10 cellular contexts compared by ENCODE assay signal in genomic region chr22:19767427-19768380, GRCh38. TPM values are rescaled to one million over a fixed set of nuclear protein-coding genes. Genes with fewer than 3 reads are reported as not detected.
DNase-seq lines count a peak whose midpoint lies in the region; ATAC-seq, FAIRE-seq and TF ChIP-seq lines count a peak whose summit lies in the region.
"Had no signal": no experiment of that assay in that cellular context is flagged by ENCODE, and none has a peak within 500 bp of the region (broad histone marks: within the 10 kb centered on the region; RNA-seq: fewer than 3 reads in every experiment).

No MANE protein-coding gene starts in this region.

- peak; percentile 37 for FAIRE-seq in endothelial cell of umbilical vein (lab: Jason Lieb, UNC)

- H3K27me3 ChIP-seq in ACC112 (ENCODE audit: insufficient read depth, low read length) (peaks cover 26% of the 10 kb centered on the region; the same call in 1 of the 2 replicates), endothelial cell of umbilical vein (ENCODE audit: control insufficient read depth in 2 of 2, insufficient read depth in 2 of 2, low read length in 2 of 2) (peaks cover 10 to 16% of the 10 kb centered on the region in 2 experiments), ascending aorta (no peaks in the 10 kb centered on the region)

- DNase-seq in HFFc6 (no peak), endothelial cell of umbilical vein (ENCODE audit: low read depth, low spot score) (no peak), mucosa of descending colon (peak in 1 of 3 donors; percentile 12), NCI-H2196 treated with DMSO at 0.1 percent for 48 hours (lab: John Stamatoyannopoulos, UW; ENCODE audit: unreplicated experiment) (no peak), ascending aorta (ENCODE audit: low spot score in 2 of 2) (no peak)
- no peak for DNase-seq in activated T-helper 1 cell treated with anti-CD3 and anti-CD28 coated beads, Interleukin-12 subunit alpha, Interleukin-12 subunit beta, Interleukin-2, Interleukin-4 antibody, amounts not matched to agents 30 ng/mL and 10 ng/mL and 1 ng/mL, durations not matched to agents 14 hours and 24 hours and 36 hours (ENCODE audit: low spot score)
- DNase-seq: HCEC 1CT, NCI-H2029 had no signal

- H3K4me3 ChIP-seq in ACC112 (ENCODE audit: low read depth, low read length) = peak overlapping the region; percentile 50; the same call in 1 of the 2 replicates
- H3K4me3 ChIP-seq in endothelial cell of umbilical vein (replicated peaks in 1 of 3; ENCODE audit: insufficient read depth in 1 of 3, low read depth in 1 of 3, low read length in 3 of 3) = no peak overlapping the region
- no peak overlapping the region for H3K4me3 ChIP-seq in mucosa of descending colon
- peak overlapping the region in 1 of 2 donors; percentile 30 for H3K4me3 ChIP-seq in ascending aorta

- H4K20me1 ChIP-seq in endothelial cell of umbilical vein (replicated peaks; ENCODE audit: control insufficient read depth, extremely low read depth, insufficient read depth, low read length) = no peaks in the 10 kb centered on the region

- no peaks in the 10 kb centered on the region for H3K4me1 ChIP-seq in ACC112 (ENCODE audit: control insufficient read depth, insufficient read depth, low read length, unreplicated experiment)
- H3K4me1 ChIP-seq in endothelial cell of umbilical vein (ENCODE audit: control insufficient read depth, extremely low read depth, insufficient read depth, low read length) = peaks cover 9% of the 10 kb centered on the region
- peaks cover 15% of the 10 kb centered on the region for H3K4me1 ChIP-seq in mucosa of descending colon (ENCODE audit: low read depth)
- no peaks in the 10 kb centered on the region for H3K4me1 ChIP-seq in ascending aorta

- dilution Hi-C loops in endothelial cell of umbilical vein (cut with MboI; ENCODE audit: extremely low pct_ligation_motif_present, low sequenced_read_pairs) = no loop called here

- no peaks in the 10 kb centered on the region for H3K9me3 Mint-ChIP-seq in HFFc6
- H3K9me3 Mint-ChIP-seq in activated T-helper 1 cell treated with anti-CD3 and anti-CD28 coated beads, Interleukin-12 subunit alpha, Interleukin-12 subunit beta, Interleukin-2, Interleukin-4 antibody, amounts not matched to agents 30 ng/mL and 10 ng/mL and 1 ng/mL, durations not matched to agents 14 hours and 24 hours and 36 hours = no peaks in the 10 kb centered on the region

- H2AFZ ChIP-seq in ACC112 (ENCODE audit: low read length, unreplicated experiment) = no peak overlapping the region
- H2AFZ ChIP-seq in endothelial cell of umbilical vein (ENCODE audit: low read depth, low read length) = no peak overlapping the region

- POLR2A ChIA-PET in endothelial cell of umbilical vein (lab: Charles Lee) = no interaction called here

- CTCF ChIA-PET in endothelial cell of umbilical vein (lab: Charles Lee) = interaction anchor here (1.2 kb wide), 1 partner anchor 142 kb away, joined by 3 read pairs; no protein-coding TSS in a partner anchor

- H3K36me3 ChIP-seq in ACC112 (ENCODE audit: insufficient read depth, low read length) (no peaks in the 10 kb centered on the region), endothelial cell of umbilical vein (ENCODE audit: control insufficient read depth in 2 of 2, extremely low read depth in 1 of 2, insufficient read depth in 2 of 2, low read length in 2 of 2) (peaks cover 0 to 3% of the 10 kb centered on the region in 2 experiments), mucosa of descending colon (ENCODE audit: low read depth) (no peaks in the 10 kb centered on the region), ascending aorta (no peaks in the 10 kb centered on the region)

- H3K9ac ChIP-seq in endothelial cell of umbilical vein (replicated peaks; ENCODE audit: extremely low read depth, insufficient read depth, low read length) = no peak overlapping the region

- no peaks in the 10 kb centered on the region for H3K36me3 Mint-ChIP-seq in HFFc6 (ENCODE audit: low read depth)
- H3K36me3 Mint-ChIP-seq in activated T-helper 1 cell treated with anti-CD3 and anti-CD28 coated beads, Interleukin-12 subunit alpha, Interleukin-12 subunit beta, Interleukin-2, Interleukin-4 antibody, amounts not matched to agents 30 ng/mL and 10 ng/mL and 1 ng/mL, durations not matched to agents 14 hours and 24 hours and 36 hours (ENCODE audit: low read depth) = no peaks in the 10 kb centered on the region

- H3K4me1 Mint-ChIP-seq in HFFc6 (ENCODE audit: low read depth) = no peaks in the 10 kb centered on the region
- no peaks in the 10 kb centered on the region for H3K4me1 Mint-ChIP-seq in activated T-helper 1 cell treated with anti-CD3 and anti-CD28 coated beads, Interleukin-12 subunit alpha, Interleukin-12 subunit beta, Interleukin-2, Interleukin-4 antibody, amounts not matched to agents 30 ng/mL and 10 ng/mL and 1 ng/mL, durations not matched to agents 14 hours and 24 hours and 36 hours (ENCODE audit: low read depth)

- H3K9me1 ChIP-seq in endothelial cell of umbilical vein (replicated peaks; ENCODE audit: control insufficient read depth, extremely low read depth, insufficient read depth, low read length) = no peaks in the 10 kb centered on the region

- H3K79me2 ChIP-seq in ACC112 (ENCODE audit: control insufficient read depth, insufficient read depth, low read length, unreplicated experiment) (no peaks in the 10 kb centered on the region), endothelial cell of umbilical vein (ENCODE audit: control insufficient read depth, insufficient read depth, low read length) (peaks cover 17% of the 10 kb centered on the region)

- H3K4me2 ChIP-seq in endothelial cell of umbilical vein (ENCODE audit: insufficient read depth, low read length) = no peak overlapping the region

- TF ChIP-seq POLR2A in endothelial cell of umbilical vein (IDR thresholded peaks at IDR 0.05; ENCODE audit: low read depth, low read length) = no peak

- peaks cover 17% of the 10 kb centered on the region for H3K27me3 Mint-ChIP-seq in HFFc6 (ENCODE audit: insufficient read depth)
- peaks cover 53% of the 10 kb centered on the region for H3K27me3 Mint-ChIP-seq in activated T-helper 1 cell treated with anti-CD3 and anti-CD28 coated beads, Interleukin-12 subunit alpha, Interleukin-12 subunit beta, Interleukin-2, Interleukin-4 antibody, amounts not matched to agents 30 ng/mL and 10 ng/mL and 1 ng/mL, durations not matched to agents 14 hours and 24 hours and 36 hours (ENCODE audit: insufficient read depth)

- no TSS peak for BruUV-seq in endothelial cell of umbilical vein (replicated peaks; lab: Mats Ljungman, UMichigan)

- intact Hi-C loops in endothelial cell of umbilical vein (cut with micrococcal nuclease) = loop anchor here (1.0 kb wide), 1 partner anchor 37 kb away; no protein-coding TSS in a partner anchor
- intact Hi-C loops in mucosa of descending colon (cut with DNase I, micrococcal nuclease) = no loop called here
- intact Hi-C loops in activated T-helper 1 cell treated with anti-CD3 and anti-CD28 coated beads, Interleukin-12 subunit alpha, Interleukin-12 subunit beta, Interleukin-2, Interleukin-4 antibody, amounts not matched to agents 30 ng/mL and 10 ng/mL and 1 ng/mL, durations not matched to agents 14 hours and 24 hours and 36 hours (cut with micrococcal nuclease) = no loop called here
- intact Hi-C loops in ascending aorta (cut with DNase I) = no loop called here

- TF ChIP-seq CTCF in HFFc6 (IDR thresholded peaks at IDR 0.05) = no peak
- TF ChIP-seq CTCF in endothelial cell of umbilical vein (IDR thresholded peaks at IDR 0.05; ENCODE audit: extremely low read depth in 1 of 2, insufficient read depth in 1 of 2, low read depth in 1 of 2, low read length in 2 of 2) = no peak
- TF ChIP-seq CTCF in mucosa of descending colon (IDR thresholded peaks at IDR 0.05) = no peak
- no peak for TF ChIP-seq CTCF in ascending aorta (IDR thresholded peaks at IDR 0.05)

- peak overlapping the region; percentile 34; the same call in 1 of the 2 replicates for H3K4me3 Mint-ChIP-seq in HFFc6
- H3K4me3 Mint-ChIP-seq in activated T-helper 1 cell treated with anti-CD3 and anti-CD28 coated beads, Interleukin-12 subunit alpha, Interleukin-12 subunit beta, Interleukin-2, Interleukin-4 antibody, amounts not matched to agents 30 ng/mL and 10 ng/mL and 1 ng/mL, durations not matched to agents 14 hours and 24 hours and 36 hours = no peak overlapping the region

- H3K27ac Mint-ChIP-seq in HFFc6 = no peak overlapping the region
- H3K27ac Mint-ChIP-seq in activated T-helper 1 cell treated with anti-CD3 and anti-CD28 coated beads, Interleukin-12 subunit alpha, Interleukin-12 subunit beta, Interleukin-2, Interleukin-4 antibody, amounts not matched to agents 30 ng/mL and 10 ng/mL and 1 ng/mL, durations not matched to agents 14 hours and 24 hours and 36 hours = no peak overlapping the region

- peak; percentile 5 for ATAC-seq in mucosa of descending colon
- no peak for ATAC-seq in HG03135 (IDR thresholded peaks at IDR 0.05; ENCODE audit: unreplicated experiment)

- H3K27ac ChIP-seq in ACC112 (ENCODE audit: low read depth, low read length) (no peak overlapping the region), endothelial cell of umbilical vein (ENCODE audit: insufficient read depth, low read depth, low read length) (no peak overlapping the region), ascending aorta (no peak overlapping the region)

- no peaks in the 10 kb centered on the region for H3K9me3 ChIP-seq in endothelial cell of umbilical vein (replicated peaks; ENCODE audit: control insufficient read depth, insufficient read depth, low read length)
- no peaks in the 10 kb centered on the region for H3K9me3 ChIP-seq in mucosa of descending colon
- H3K9me3 ChIP-seq in ascending aorta = no peaks in the 10 kb centered on the region

RNA-seq across cellular contexts. Expression of gene TBX1, which starts 7.1 kb away (rescaled TPM):
- total RNA-seq in HFFc6 (2021; fragmentation: NEBNext Ultra II Directional; extraction: Animal tissue kit (Norgen Biotek cat#: 25700)) = 1 to 10 TPM in 1 of 6 experiments, under 1 TPM in 4, not detected in 1; 0.14 to 1.1 (median 0.73) TPM
- 30.2 and 38.2 TPM in 2 replicates for total RNA-seq in endothelial cell of umbilical vein
- polyA plus RNA-seq in endothelial cell of umbilical vein = 8.9 and 11.0 TPM in 2 replicates
- polyA plus RNA-seq in endothelial cell of umbilical vein (2011; cell fraction: cytosol; rRNA removed) = 6.3 and 6.6 TPM in 2 replicates
- 28.4 and 44.8 TPM in 2 replicates for polyA plus RNA-seq in endothelial cell of umbilical vein (2011; cell fraction: nucleus; rRNA removed)
- polyA plus RNA-seq in endothelial cell of umbilical vein (2012) = 7.1 and 14.5 TPM in 2 replicates
- 6.0 and 9.7 TPM in 2 replicates for polyA minus RNA-seq in endothelial cell of umbilical vein
- polyA minus RNA-seq in endothelial cell of umbilical vein (2011; cell fraction: cytosol; rRNA and poly(A)+ RNA removed) = not detected
- 10.4 and 16.9 TPM in 2 replicates for polyA minus RNA-seq in endothelial cell of umbilical vein (2011; cell fraction: nucleus; rRNA and poly(A)+ RNA removed)
- total RNA-seq in mucosa of descending colon = 1 to 10 TPM in 2 of 3 donors, under 1 TPM in 1; 0.90 to 4.1 (median 2.9) TPM
- 0.29 and 0.56 TPM in 2 replicates for total RNA-seq in activated T-helper 1 cell treated with anti-CD3 and anti-CD28 coated beads, Interleukin-12 subunit alpha, Interleukin-12 subunit beta, Interleukin-2, Interleukin-4 antibody, amounts not matched to agents 30 ng/mL and 10 ng/mL and 1 ng/mL, durations not matched to agents 14 hours and 24 hours and 36 hours
- not detected for total RNA-seq in ascending aorta

RNA-seq across cellular contexts. Expression of gene GP1BB, which starts 44.4 kb away (rescaled TPM):
- total RNA-seq in HFFc6 (2021; fragmentation: NEBNext Ultra II Directional; extraction: Animal tissue kit (Norgen Biotek cat#: 25700)) = 1 to 10 TPM in 1 of 6 experiments, under 1 TPM in 2, not detected in 3; 0.27 to 1.1 (median 0.41) TPM
- total RNA-seq in endothelial cell of umbilical vein (1.5 and 1.7 TPM in 2 replicates), mucosa of descending colon (1 to 10 TPM in 1 of 3 donors, under 1 TPM in 2; 0.34 to 1.5 (median 0.41) TPM), ascending aorta (50.2 TPM)
- 6.2 and 8.3 TPM in 2 replicates for polyA plus RNA-seq in endothelial cell of umbilical vein
- polyA plus RNA-seq in endothelial cell of umbilical vein (2011; cell fraction: cytosol; rRNA removed) = 1.9 and 3.0 TPM in 2 replicates
- polyA plus RNA-seq in endothelial cell of umbilical vein (2011; cell fraction: nucleus; rRNA removed) = 6.0 and 11.5 TPM in 2 replicates
- 0.98 and 2.3 TPM in 2 replicates for polyA plus RNA-seq in endothelial cell of umbilical vein (2012)
- polyA minus RNA-seq in endothelial cell of umbilical vein = 0.61 and 1.4 TPM in 2 replicates
- not detected for polyA minus RNA-seq in endothelial cell of umbilical vein (2011; cell fraction: cytosol; rRNA and poly(A)+ RNA removed)
- 1.5 and 3.8 TPM in 2 replicates for polyA minus RNA-seq in endothelial cell of umbilical vein (2011; cell fraction: nucleus; rRNA and poly(A)+ RNA removed)
- total RNA-seq in activated T-helper 1 cell treated with anti-CD3 and anti-CD28 coated beads, Interleukin-12 subunit alpha, Interleukin-12 subunit beta, Interleukin-2, Interleukin-4 antibody, amounts not matched to agents 30 ng/mL and 10 ng/mL and 1 ng/mL, durations not matched to agents 14 hours and 24 hours and 36 hours = not detected in 2 replicates

RNA-seq across cellular contexts. Expression of gene SEPTIN5, which starts 53.4 kb away (rescaled TPM):
- 10 to 100 TPM in 2 of 6 experiments, 1 to 10 TPM in 4; 4.9 to 13.7 (median 6.5) TPM for total RNA-seq in HFFc6 (2021; fragmentation: NEBNext Ultra II Directional; extraction: Animal tissue kit (Norgen Biotek cat#: 25700))
- total RNA-seq in endothelial cell of umbilical vein = 31.1 and 33.5 TPM in 2 replicates
- polyA plus RNA-seq in endothelial cell of umbilical vein = 35.8 and 37.8 TPM in 2 replicates
- 19.1 and 24.3 TPM in 2 replicates for polyA plus RNA-seq in endothelial cell of umbilical vein (2011; cell fraction: cytosol; rRNA removed)
- polyA plus RNA-seq in endothelial cell of umbilical vein (2011; cell fraction: nucleus; rRNA removed) = 89.2 and 133 TPM in 2 replicates
- polyA plus RNA-seq in endothelial cell of umbilical vein (2012) = 18.2 and 32.5 TPM in 2 replicates
- polyA minus RNA-seq in endothelial cell of umbilical vein = 55.8 and 59.9 TPM in 2 replicates
- polyA minus RNA-seq in endothelial cell of umbilical vein (2011; cell fraction: cytosol; rRNA and poly(A)+ RNA removed) = not detected
- 21.0 and 36.7 TPM in 2 replicates for polyA minus RNA-seq in endothelial cell of umbilical vein (2011; cell fraction: nucleus; rRNA and poly(A)+ RNA removed)
- total RNA-seq in mucosa of descending colon = 10 to 100 TPM in 1 of 3 donors, 1 to 10 TPM in 2; 1.2 to 17.8 (median 2.7) TPM
- 0.98 and 1.3 TPM in 2 replicates for total RNA-seq in activated T-helper 1 cell treated with anti-CD3 and anti-CD28 coated beads, Interleukin-12 subunit alpha, Interleukin-12 subunit beta, Interleukin-2, Interleukin-4 antibody, amounts not matched to agents 30 ng/mL and 10 ng/mL and 1 ng/mL, durations not matched to agents 14 hours and 24 hours and 36 hours
- total RNA-seq in ascending aorta = 105 TPM

Comparison
In these comparisons a context has a peak if more than half of its experiments do, and no peak if none do; other contexts are left out.
1. RNA of gene GP1BB, which starts 44.4 kb away (total RNA-seq): 50.2 TPM in ascending aorta (single experiment); 1.5 to 1.7 TPM in endothelial cell of umbilical vein, 0.34 to 1.5 TPM in mucosa of descending colon, 0.27 to 1.1 TPM in HFFc6 and not detected in activated T-helper 1 cell treated with anti-CD3 and anti-CD28 coated beads, Interleukin-12 subunit alpha, Interleukin-12 subunit beta, Interleukin-2, Interleukin-4 antibody, amounts not matched to agents 30 ng/mL and 10 ng/mL and 1 ng/mL, durations not matched to agents 14 hours and 24 hours and 36 hours; every median in the first group is over 10 times any median in the second.